In the genomic region with DNA sequence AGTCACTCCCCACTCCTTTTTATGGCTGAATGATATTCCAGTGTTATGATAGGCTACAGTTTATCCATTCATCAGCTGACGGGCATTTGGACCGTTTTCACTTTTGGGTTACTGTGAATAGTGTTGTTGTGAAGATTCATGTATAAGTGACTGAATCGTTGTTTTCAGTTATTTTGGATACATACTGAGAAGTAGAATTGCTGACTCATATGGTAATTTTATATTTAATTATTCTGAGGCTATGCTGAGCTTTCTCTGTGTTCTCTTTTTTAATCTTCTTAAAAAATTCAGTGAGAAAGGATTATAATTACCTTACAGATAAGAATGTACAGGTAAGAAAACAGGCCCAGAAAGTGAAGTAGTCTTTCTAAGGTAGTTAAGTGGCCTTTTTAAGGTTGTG, we compare ENCODE assay signal across 31 cellular contexts.
"Had no signal": no experiment of that assay in that cellular context is flagged by ENCODE, and none has a peak within 500 bp of the region (broad histone marks: within the 10 kb centered on the region; RNA-seq: fewer than 3 reads in every experiment).

No MANE protein-coding gene starts in this region.

- H3K4me2 ChIP-seq: neural progenitor cell, smooth muscle cell had no signal

- H3K9ac ChIP-seq: neural progenitor cell, parathyroid adenoma had no signal

- H3K79me2 ChIP-seq: parathyroid adenoma had no signal

- ATAC-seq: naive thymus-derived CD4-positive, alpha-beta T cell; natural killer cell; psoas muscle; right cardiac atrium; sciatic nerve; stimulated activated memory B cell treated with anti-CD40 and anti-IgM and Interleukin-4, amounts not matched to agents 10 μg/mL and 1 μg/mL and 100 μg/mL, for 72 hours had no signal

- H3K36me3 ChIP-seq: neural progenitor cell, ovary, spleen, stomach, thoracic aorta, thyroid gland, tibial nerve, upper lobe of left lung, vagina had no signal

- H3K27ac Mint-ChIP-seq: naive thymus-derived CD4-positive, alpha-beta T cell; natural killer cell; nephron; neural progenitor cell; progenitor cell of endocrine pancreas; stimulated activated memory B cell treated with anti-CD40 and anti-IgM and Interleukin-4, amounts not matched to agents 10 μg/mL and 1 μg/mL and 100 μg/mL, for 72 hours; stimulated activated naive CD8-positive, alpha-beta T cell treated with anti-CD3 and anti-CD28 coated beads, Interleukin-15, Interleukin-2, amounts not matched to agents 100 ng/mL and 50 ng/mL, for 24 hours had no signal

- H3K4me1 Mint-ChIP-seq: nephron had no signal

- H3K9me3 ChIP-seq: ovary, psoas muscle, spleen, stomach, thoracic aorta, thyroid gland, tibial nerve, upper lobe of left lung, vagina had no signal

- H3K27me3 ChIP-seq: neural progenitor cell, ovary, stomach, thyroid gland, tibial nerve, upper lobe of left lung, vagina had no signal

- H2AFZ ChIP-seq: neural progenitor cell, parathyroid adenoma had no signal

- H3K27ac ChIP-seq: neural progenitor cell, ovary, parathyroid adenoma, psoas muscle, skin epidermis, spleen, stomach, thoracic aorta, thyroid gland, tibial nerve, upper lobe of left lung, vagina had no signal

- H3K4me1 ChIP-seq: neural progenitor cell, parathyroid adenoma, psoas muscle, spleen, thyroid gland, tibial nerve, upper lobe of left lung, vagina had no signal

- H3K9me3 Mint-ChIP-seq: natural killer cell; neural progenitor cell; stimulated activated memory B cell treated with anti-CD40 and anti-IgM and Interleukin-4, amounts not matched to agents 10 μg/mL and 1 μg/mL and 100 μg/mL, for 72 hours; stimulated activated naive CD8-positive, alpha-beta T cell treated with anti-CD3 and anti-CD28 coated beads, Interleukin-15, Interleukin-2, amounts not matched to agents 100 ng/mL and 50 ng/mL, for 24 hours had no signal

- DNase-seq: naive thymus-derived CD4-positive, alpha-beta T cell; natural killer cell; occipital lobe; ovary; posterior cingulate gyrus; psoas muscle; right cardiac atrium; spleen; stimulated activated CD4-positive, alpha-beta T cell treated with anti-CD3 and anti-CD28 coated beads, Interleukin-12 subunit alpha, Interleukin-12 subunit beta, amount 100 ng/mL, for 4 hours; stimulated activated CD4-positive, alpha-beta T cell treated with anti-CD3 and anti-CD28 coated beads, Interleukin-1b, Interleukin-23, amount 100 ng/mL, for 48 hours; stimulated activated CD4-positive, alpha-beta T cell treated with anti-CD3 and anti-CD28 coated beads, Interleukin-4, amount 100 ng/mL, for 1 hour; stimulated activated CD4-positive, alpha-beta T cell treated with anti-CD3 and anti-CD28 coated beads, Interleukin-4, amount 100 ng/mL, for 4 hours; stimulated activated CD8-positive, alpha-beta memory T cell treated with anti-CD3 and anti-CD28 coated beads, Interleukin-4, amount 100 ng/mL, for 48 hours; stimulated activated naive CD4-positive, alpha-beta T cell treated with Interleukin-2 at 50 U/mL for 16 hours; stomach; thyroid gland; trophoblast cell; upper lobe of left lung had no signal

- FAIRE-seq: urothelium cell line had no signal

- H3K4me3 Mint-ChIP-seq: naive thymus-derived CD4-positive, alpha-beta T cell; natural killer cell; nephron; neural progenitor cell; stimulated activated memory B cell treated with anti-CD40 and anti-IgM and Interleukin-4, amounts not matched to agents 10 μg/mL and 1 μg/mL and 100 μg/mL, for 72 hours; stimulated activated naive CD8-positive, alpha-beta T cell treated with anti-CD3 and anti-CD28 coated beads, Interleukin-15, Interleukin-2, amounts not matched to agents 100 ng/mL and 50 ng/mL, for 24 hours had no signal

- H3K27me3 Mint-ChIP-seq: stimulated activated memory B cell treated with anti-CD40 and anti-IgM and Interleukin-4, amounts not matched to agents 10 μg/mL and 1 μg/mL and 100 μg/mL, for 72 hours had no signal

- H3K36me3 Mint-ChIP-seq: naive thymus-derived CD4-positive, alpha-beta T cell; natural killer cell; neural progenitor cell; stimulated activated memory B cell treated with anti-CD40 and anti-IgM and Interleukin-4, amounts not matched to agents 10 μg/mL and 1 μg/mL and 100 μg/mL, for 72 hours had no signal

- H3K4me3 ChIP-seq: neural progenitor cell, ovary, psoas muscle, skin epidermis, smooth muscle cell, spleen, stomach, thoracic aorta, thyroid gland, tibial nerve, upper lobe of left lung, vagina had no signal
